In genomic region chr13:29688193-29688592, GRCh38 we compare ENCODE assay signal across 24 cellular contexts.
"Had no signal": no experiment of that assay in that cellular context is flagged by ENCODE, and none has a peak within 500 bp of the region (broad histone marks: within the 10 kb centered on the region; RNA-seq: fewer than 3 reads in every experiment).

No MANE protein-coding gene starts in this region.

- H3K4me1 ChIP-seq: left lung, lower lobe of right lung, spleen, testis had no signal

- H3K27me3 Mint-ChIP-seq: type B pancreatic cell had no signal

- H3K4me3 Mint-ChIP-seq: effector memory CD8-positive, alpha-beta T cell; naive thymus-derived CD8-positive, alpha-beta T cell; nephron progenitor cell; stimulated activated memory B cell treated with anti-CD40 and anti-IgM and Interleukin-4, amounts not matched to agents 10 μg/mL and 1 μg/mL and 100 μg/mL, for 72 hours; type B pancreatic cell had no signal

- H3K27ac Mint-ChIP-seq: effector memory CD8-positive, alpha-beta T cell; nephron progenitor cell; progenitor cell of endocrine pancreas; stimulated activated memory B cell treated with anti-CD40 and anti-IgM and Interleukin-4, amounts not matched to agents 10 μg/mL and 1 μg/mL and 100 μg/mL, for 72 hours; type B pancreatic cell had no signal

- H3K36me3 Mint-ChIP-seq: stimulated activated memory B cell treated with anti-CD40 and anti-IgM and Interleukin-4, amounts not matched to agents 10 μg/mL and 1 μg/mL and 100 μg/mL, for 72 hours; type B pancreatic cell had no signal

- H3K27me3 ChIP-seq: esophagus squamous epithelium, hepatocyte, pancreas, sigmoid colon, spleen, testis, tibial artery had no signal

- H2AFZ ChIP-seq: hepatocyte had no signal

- H3K4me3 ChIP-seq: coronary artery, esophagus squamous epithelium, hepatocyte, left lung, lower lobe of right lung, pancreas, sigmoid colon, skin epidermis, spleen, testis, tibial artery had no signal

- H3K79me2 ChIP-seq: hepatocyte had no signal

- H3K27ac ChIP-seq: coronary artery, esophagus squamous epithelium, hepatocyte, left lung, lower lobe of right lung, pancreas, sigmoid colon, skin epidermis, spleen, testis, tibial artery had no signal

- H3K9me3 ChIP-seq: lower lobe of right lung, pancreas, sigmoid colon, testis, tibial artery had no signal

- H3K4me2 ChIP-seq: hepatocyte had no signal

- H3K4me1 Mint-ChIP-seq: naive thymus-derived CD8-positive, alpha-beta T cell; nephron progenitor cell; stimulated activated memory B cell treated with anti-CD40 and anti-IgM and Interleukin-4, amounts not matched to agents 10 μg/mL and 1 μg/mL and 100 μg/mL, for 72 hours had no signal

- ATAC-seq: effector memory CD8-positive, alpha-beta T cell; left lung; lower lobe of right lung; naive thymus-derived CD8-positive, alpha-beta T cell; pancreas; stimulated activated memory B cell treated with anti-CD40 and anti-IgM and Interleukin-4, amounts not matched to agents 10 μg/mL and 1 μg/mL and 100 μg/mL, for 72 hours; stimulated activated naive CD8-positive, alpha-beta T cell treated with anti-CD3 and anti-CD28 coated beads, Interleukin-15, Interleukin-2, amounts not matched to agents 100 U/mL and 50 U/mL, for 24 hours had no signal

- DNase-seq: dermis blood vessel endothelial cell; effector memory CD8-positive, alpha-beta T cell; erythroblast; esophagus squamous epithelium; left cardiac atrium; left lung; lower lobe of right lung; naive thymus-derived CD8-positive, alpha-beta T cell; nephron progenitor cell; occipital lobe; pancreas; sigmoid colon; spleen; stimulated activated CD4-positive, alpha-beta T cell treated with anti-CD3 and anti-CD28 coated beads, Interleukin-4, amount 100 ng/mL, for 4 hours; stimulated activated naive CD8-positive, alpha-beta T cell treated with anti-CD3 and anti-CD28 coated beads, Interleukin-15, Interleukin-2, amounts not matched to agents 100 U/mL and 50 U/mL, for 24 hours; substantia nigra; testis; tibial artery had no signal

- H3K36me3 ChIP-seq: esophagus squamous epithelium, left lung, lower lobe of right lung, pancreas, sigmoid colon, spleen, tibial artery had no signal
